ENCODE assay signal across 34 cellular contexts in the genomic region with DNA sequence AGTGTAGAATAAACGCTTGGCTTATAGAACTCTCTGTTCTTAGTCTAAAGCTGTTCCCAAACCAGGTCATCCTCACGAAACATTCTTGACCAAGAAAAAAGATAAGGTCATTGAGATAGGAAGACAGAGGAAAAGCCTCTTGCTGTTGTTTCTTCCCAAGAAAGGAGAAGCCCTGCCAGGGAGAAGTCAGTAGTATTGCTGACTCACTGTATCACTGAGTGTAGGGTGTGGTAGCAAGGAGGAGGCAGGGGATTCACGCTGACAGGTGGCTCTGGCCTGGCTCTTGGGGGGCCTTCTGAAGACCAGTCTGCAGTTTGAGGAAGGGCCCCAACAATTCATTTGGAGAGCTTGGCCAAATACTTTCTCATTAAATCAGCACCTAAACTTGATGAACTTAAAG.
DNase-seq lines count a peak whose midpoint lies in the region; ATAC-seq, FAIRE-seq and TF ChIP-seq lines count a peak whose summit lies in the region.
"Had no signal": no experiment of that assay in that cellular context is flagged by ENCODE, and none has a peak within 500 bp of the region (broad histone marks: within the 10 kb centered on the region; RNA-seq: fewer than 3 reads in every experiment).

No MANE protein-coding gene starts in this region.

- no peak for TF ChIP-seq POLR2A in prostate gland (IDR thresholded peaks at IDR 0.05)
- no peak for TF ChIP-seq POLR2A in lower leg skin (IDR thresholded peaks at IDR 0.05)

- H3K9me3 ChIP-seq in prostate gland: no peaks in the 10 kb centered on the region
- H3K9me3 ChIP-seq: gastroesophageal sphincter, psoas muscle, sigmoid colon, suprapubic skin, vagina had no signal

- peaks cover 22% of the 10 kb centered on the region for H3K4me1 ChIP-seq in GM23338 (ENCODE audit: insufficient read depth)
- no peaks in the 10 kb centered on the region for H3K4me1 ChIP-seq in prostate gland (replicated peaks)
- H3K4me1 ChIP-seq: gastroesophageal sphincter, psoas muscle, sigmoid colon had no signal

- H2AFZ ChIP-seq in GM23338: no peak overlapping the region

- FAIRE-seq in bronchial epithelial cell (lab: Jason Lieb, UNC): no peak
- FAIRE-seq: colon had no signal

- H4K20me1 ChIP-seq in GM23338 (replicated peaks; ENCODE audit: insufficient read depth): no peaks in the 10 kb centered on the region; the same call in 1 of the 2 replicates

- H3K9me2 ChIP-seq in GM23338 (ENCODE audit: insufficient read depth): no peaks in the 10 kb centered on the region

- no peaks in the 10 kb centered on the region for H3K27me3 ChIP-seq in GM23338 (ENCODE audit: insufficient read depth)
- H3K27me3 ChIP-seq in bronchial epithelial cell (ENCODE audit: control insufficient read depth, insufficient read depth, low read length): no peaks in the 10 kb centered on the region
- H3K27me3 ChIP-seq in prostate gland (replicated peaks; ENCODE audit: insufficient read depth): no peaks in the 10 kb centered on the region
- H3K27me3 ChIP-seq: brain microvascular endothelial cell, gastroesophageal sphincter, sigmoid colon, suprapubic skin, vagina had no signal

- H3K4me2 ChIP-seq in GM23338: no peak overlapping the region

- H3K27ac ChIP-seq in GM23338 (ENCODE audit: low read depth) (peak overlapping the region; percentile 5; the same call in 1 of the 2 replicates), prostate gland (no peak overlapping the region)
- H3K27ac ChIP-seq: brain microvascular endothelial cell, C4-2B, gastroesophageal sphincter, psoas muscle, RWPE1, sigmoid colon, SK-N-MC, suprapubic skin, vagina had no signal

- H3K4me3 ChIP-seq in GM23338 (no peak overlapping the region), bronchial epithelial cell (ENCODE audit: low read depth, low read length) (no peak overlapping the region), prostate gland (no peak overlapping the region), lower leg skin (ENCODE audit: low read depth, poor library complexity, severe bottlenecking) (no peak overlapping the region)
- H3K4me3 ChIP-seq: gastroesophageal sphincter, psoas muscle, sigmoid colon, SK-N-MC, suprapubic skin, vagina had no signal

- no peak overlapping the region for H3K4me3 Mint-ChIP-seq in GM23338
- no peak overlapping the region for H3K4me3 Mint-ChIP-seq in MCF 10A (ENCODE audit: unreplicated experiment)
- H3K4me3 Mint-ChIP-seq: activated naive CD4-positive, alpha-beta T cell treated with anti-CD3 and anti-CD28 coated beads for 36 hours; activated T-cell treated with anti-CD3 and anti-CD28 coated beads, Interleukin-2, amount 50 U/mL, for 4 hours; HFFc6; naive B cell had no signal

- H3K36me3 Mint-ChIP-seq in GM23338 (ENCODE audit: low read depth): peaks cover 25% of the 10 kb centered on the region
- peaks cover 5% of the 10 kb centered on the region for H3K36me3 Mint-ChIP-seq in MCF 10A (ENCODE audit: insufficient read depth, unreplicated experiment)

- peaks cover 50% of the 10 kb centered on the region for H3K4me1 Mint-ChIP-seq in GM23338
- peaks cover 6% of the 10 kb centered on the region for H3K4me1 Mint-ChIP-seq in MCF 10A (ENCODE audit: insufficient read depth, unreplicated experiment)

- CTCF ChIA-PET in MCF 10A (lab: Yijun Ruan, JAX): interaction anchor here (0.6 to 1.6 kb wide), 7 partner anchors 10 to 173 kb away, joined by 3 to 7 read pairs (median 3); no protein-coding TSS in a partner anchor

- ATAC-seq in GM23338: peak; percentile 15; the same call in 2 of the 3 replicates
- no peak for ATAC-seq in HG02571 (IDR thresholded peaks at IDR 0.05; ENCODE audit: unreplicated experiment)
- ATAC-seq: activated T-cell treated with anti-CD3 and anti-CD28 coated beads, Interleukin-2, amount 50 U/mL, for 4 hours; gastroesophageal sphincter; left lobe of liver; psoas muscle had no signal

- DNase-seq in GM23338 (ENCODE audit: low spot score): peak; percentile 21
- peak; percentile 60 for DNase-seq in OCI-M1 (lab: John Stamatoyannopoulos, UW)
- peak; percentile 22 for DNase-seq in bronchial epithelial cell (ENCODE audit: low read depth)
- DNase-seq in iris pigment epithelial cell (ENCODE audit: low read depth): peak; percentile 31
- DNase-seq in prostate gland (ENCODE audit: low spot score): no peak
- no peak for DNase-seq in lower leg skin (ENCODE audit: low spot score in 2 of 2)
- no peak for DNase-seq in MCF 10A (ENCODE audit: unreplicated experiment)
- DNase-seq: activated CD4-positive, alpha-beta T cell treated with anti-CD3 and anti-CD28 coated beads for 48 hours; activated CD8-positive, alpha-beta memory T cell treated with anti-CD3 and anti-CD28 coated beads for 24 hours; activated naive CD4-positive, alpha-beta T cell treated with anti-CD3 and anti-CD28 coated beads for 36 hours; activated T-cell treated with anti-CD3 and anti-CD28 coated beads, Interleukin-2, amount 50 U/mL, for 4 hours; amniotic stem cell; brain microvascular endothelial cell; Calu3; effector CD8-positive, alpha-beta T cell; HFFc6; hippocampal formation; naive B cell; NCI-H1105 treated with DMSO at 0.1 percent for 48 hours; NCI-H1930; NCI-H774; nucleus accumbens; psoas muscle; sigmoid colon; stimulated activated naive CD4-positive, alpha-beta T cell had no signal

- WGBS in prostate gland: 30% methylated on average over 3 of the region's 3 CpGs
- 21 to 53% methylated on average over 3 of the region's 3 CpGs for WGBS in lower leg skin, 2 donors

- H3K27ac Mint-ChIP-seq in GM23338 (peak overlapping the region; percentile 88), MCF 10A (ENCODE audit: low read depth, unreplicated experiment) (no peak overlapping the region)
- H3K27ac Mint-ChIP-seq: activated naive CD4-positive, alpha-beta T cell treated with anti-CD3 and anti-CD28 coated beads for 36 hours; HFFc6 had no signal

- H3K36me3 ChIP-seq in GM23338 (ENCODE audit: insufficient read depth): 0 out of 2 replicates have a peak, but pooled peaks cover 3% of the 10 kb centered on the region
- H3K36me3 ChIP-seq in bronchial epithelial cell (ENCODE audit: control insufficient read depth, insufficient read depth, low read length): no peaks in the 10 kb centered on the region
- H3K36me3 ChIP-seq in prostate gland: no peaks in the 10 kb centered on the region
- H3K36me3 ChIP-seq: brain microvascular endothelial cell had no signal

- 0 out of 2 replicates have a peak, but pooled peaks cover 4% of the 10 kb centered on the region for H3K79me2 ChIP-seq in GM23338 (replicated peaks; ENCODE audit: insufficient read depth)

- TF ChIP-seq CTCF in GM23338 (conservative IDR thresholded peaks at IDR 0.05; ENCODE audit: low read depth in 2 of 2) (no peak), bronchial epithelial cell (IDR thresholded peaks at IDR 0.05; ENCODE audit: insufficient read depth, low read length, severe bottlenecking) (no peak), prostate gland (IDR thresholded peaks at IDR 0.05) (no peak), lower leg skin (IDR thresholded peaks at IDR 0.05) (no peak), MCF 10A (IDR thresholded peaks at IDR 0.05; ENCODE audit: unreplicated experiment) (no peak)

- BruUV-seq in MCF 10A (replicated peaks; lab: Mats Ljungman, UMichigan): no TSS peak

- H3K27me3 Mint-ChIP-seq in GM23338 (ENCODE audit: insufficient read depth, low read depth, poor library complexity) (peaks cover 6% of the 10 kb centered on the region), MCF 10A (ENCODE audit: insufficient read depth, unreplicated experiment) (no peaks in the 10 kb centered on the region)
- H3K27me3 Mint-ChIP-seq: naive B cell had no signal

- H3K9me3 Mint-ChIP-seq in GM23338: no peaks in the 10 kb centered on the region
- H3K9me3 Mint-ChIP-seq in MCF 10A (ENCODE audit: unreplicated experiment): no peaks in the 10 kb centered on the region
- H3K9me3 Mint-ChIP-seq: activated naive CD4-positive, alpha-beta T cell treated with anti-CD3 and anti-CD28 coated beads for 36 hours; activated T-cell treated with anti-CD3 and anti-CD28 coated beads, Interleukin-2, amount 50 U/mL, for 4 hours; HFFc6; naive B cell had no signal

- intact Hi-C loops in prostate gland (cut with DNase I): no loop called here
- intact Hi-C loops in lower leg skin (cut with DNase I; ENCODE audit: low total_unique reads): no loop called here
- intact Hi-C loops in MCF 10A (cut with micrococcal nuclease): no loop called here

- POLR2A ChIA-PET in MCF 10A (lab: Yijun Ruan, JAX): no interaction called here

- no peaks in the 10 kb centered on the region for H3F3A ChIP-seq in GM23338 (replicated peaks; ENCODE audit: low read depth)

TF ChIP-seq in GM23338, 12 proteins besides CTCF, POLR2A, EP300 and RAD21 (continues in another document):
- TF ChIP-seq ZNF331 (CRISPR knock-in tag; IDR thresholded peaks at IDR 0.05; ENCODE audit: low read depth) (no peak), STAT1 (IDR thresholded peaks at IDR 0.05; ENCODE audit: unreplicated experiment) (no peak), EZH2 (IDR thresholded peaks at IDR 0.05; ENCODE audit: low read depth, unreplicated experiment) (no peak)

Comparison
In these comparisons a context has a peak if more than half of its experiments do, and no peak if none do; other contexts are left out.
1. DNase-seq: peak in GM23338 (single experiment), OCI-M1 (single experiment), bronchial epithelial cell (single experiment) and iris pigment epithelial cell (single experiment); none in prostate gland (single experiment), lower leg skin (0 of 2) and MCF 10A (single experiment).